ENCODE assay signal across 5 cellular contexts in genomic region chr2:73135236-73135635, GRCh38.
"Had no signal": no experiment of that assay in that cellular context is flagged by ENCODE, and none has a peak within 500 bp of the region (broad histone marks: within the 10 kb centered on the region; RNA-seq: fewer than 3 reads in every experiment).

No MANE protein-coding gene starts in this region.

- H3K27ac ChIP-seq: HL-60, KMS-11 had no signal

- FAIRE-seq: HTR-8/SVneo had no signal

- H3K9ac ChIP-seq: KMS-11 had no signal

- H3K4me2 ChIP-seq: KMS-11 had no signal

- DNase-seq: KBM-7, KG1 had no signal
